ENCODE assay signal across 18 cellular contexts in genomic region chr10:128563387-128563786, GRCh38.
"Had no signal": no experiment of that assay in that cellular context is flagged by ENCODE, and none has a peak within 500 bp of the region (broad histone marks: within the 10 kb centered on the region; RNA-seq: fewer than 3 reads in every experiment).

No MANE protein-coding gene starts in this region.

- H3K4me3 ChIP-seq: SJSA1, SK-N-MC had no signal

- DNase-seq: KBM-7, MV-4-11, NCI-H1048, NCI-H1105, NCI-H1417, NCI-H1436 treated with DMSO at 0.1 percent for 48 hours, NCI-H1694 treated with DMSO at 0.1 percent for 48 hours, NCI-H1930, NCI-H2081, NCI-H2107, NCI-H2227 treated with DMSO at 0.1 percent for 48 hours, NCI-H526 treated with DMSO at 0.1 percent for 48 hours, NCI-H748 treated with DMSO at 0.1 percent for 48 hours, Right ventricle myocardium superior, RPMI8226, SIG-M5 had no signal

- H3K27ac ChIP-seq: SJSA1, SK-N-MC had no signal

- H3K36me3 ChIP-seq: SJSA1 had no signal

- H3K4me1 ChIP-seq: SJSA1 had no signal

- H3K27me3 ChIP-seq: SJSA1 had no signal
